10 cellular contexts compared by ENCODE assay signal in the genomic region with DNA sequence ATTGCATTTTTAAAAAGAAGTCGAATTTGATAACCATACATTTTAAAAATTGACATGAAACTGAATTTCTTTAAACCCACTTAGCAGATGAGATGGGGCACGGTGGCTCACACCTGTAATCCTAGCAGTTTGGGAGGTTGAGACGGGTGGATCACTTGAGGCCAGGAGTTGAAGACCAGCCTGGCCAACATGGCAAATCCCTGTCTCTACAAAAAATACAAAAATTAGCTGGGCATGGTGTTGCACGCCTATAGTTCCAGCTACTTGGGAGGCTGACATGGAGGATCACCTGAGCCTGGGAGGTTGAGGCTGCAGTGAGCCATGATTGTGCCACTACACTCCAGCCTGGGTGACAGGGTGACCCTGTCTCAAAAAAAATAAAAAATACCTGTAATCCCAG. TPM values are rescaled to one million over a fixed set of nuclear protein-coding genes. Genes with fewer than 3 reads are reported as not detected.
DNase-seq lines count a peak whose midpoint lies in the region; ATAC-seq and TF ChIP-seq lines count a peak whose summit lies in the region.
"Not testable (repeated sequence)": the region's sequence is repeated elsewhere in the genome, so short reads cannot be mapped to it uniquely, and the experiment has no call there.
"Had no signal": no experiment of that assay in that cellular context is flagged by ENCODE, and none has a peak within 500 bp of the region (broad histone marks: within the 10 kb centered on the region; RNA-seq: fewer than 3 reads in every experiment).

No MANE protein-coding gene starts in this region.

- not testable (repeated sequence) for TF ChIP-seq POLR2A in sigmoid colon (IDR thresholded peaks at IDR 0.05)

- H3K36me3 ChIP-seq in DOHH2 (ENCODE audit: control insufficient read depth, low read length): peaks cover 20% of the 10 kb centered on the region
- H3K36me3 ChIP-seq in sigmoid colon, upper lobe of right lung: not testable (repeated sequence)

- H3F3A ChIP-seq in DOHH2 (ENCODE audit: control insufficient read depth, insufficient read depth): peaks cover 51% of the 10 kb centered on the region

- H3K27me3 ChIP-seq in DOHH2 (ENCODE audit: control insufficient read depth, low read length); sigmoid colon; upper lobe of right lung: not testable (repeated sequence)

- not testable (repeated sequence) for H3K9me3 Mint-ChIP-seq in T-helper 2 cell treated with Interferon-gamma antibody and Interleukin-4, amounts not matched to agents 5 μg/mL and 100 μg/mL, for 36 hours; activated naive CD4-positive, alpha-beta T cell treated with anti-CD3 and anti-CD28 coated beads, Interleukin-2, amount 10 ng/mL, durations not matched to agents 7 days and 5 days; chondrocyte (ENCODE audit: low read depth)

- not testable (repeated sequence) for ATAC-seq in upper lobe of right lung

- CTCF ChIA-PET in activated naive CD4-positive, alpha-beta T cell treated with anti-CD3 and anti-CD28 coated beads, Interleukin-2, amount 10 ng/mL, durations not matched to agents 7 days and 5 days (lab: Charles Lee): interaction anchor here (1.1 kb wide), 1 partner anchor 19 kb away, joined by 3 read pairs; no protein-coding TSS in a partner anchor

- not testable (repeated sequence) for TF ChIP-seq CTCF in DOHH2 (IDR thresholded peaks at IDR 0.05; ENCODE audit: low read depth, low read length, poor library complexity, severe bottlenecking); chondrocyte (IDR thresholded peaks at IDR 0.05); sigmoid colon (IDR thresholded peaks at IDR 0.05); upper lobe of right lung (IDR thresholded peaks at IDR 0.05)

- WGBS in sigmoid colon, 2 donors: 93 to 95% methylated on average over 4 of the region's 4 CpGs

- H3K36me3 Mint-ChIP-seq in T-helper 2 cell treated with Interferon-gamma antibody and Interleukin-4, amounts not matched to agents 5 μg/mL and 100 μg/mL, for 36 hours (ENCODE audit: low read depth): peaks cover 20% of the 10 kb centered on the region
- peaks cover 23% of the 10 kb centered on the region for H3K36me3 Mint-ChIP-seq in activated naive CD4-positive, alpha-beta T cell treated with anti-CD3 and anti-CD28 coated beads, Interleukin-2, amount 10 ng/mL, durations not matched to agents 7 days and 5 days
- not testable (repeated sequence) for H3K36me3 Mint-ChIP-seq in chondrocyte (ENCODE audit: low read depth)

- TF ChIP-seq EP300 in sigmoid colon (IDR thresholded peaks at IDR 0.05): not testable (repeated sequence)

- peaks cover 14% of the 10 kb centered on the region for H4K20me1 ChIP-seq in DOHH2 (ENCODE audit: control insufficient read depth, insufficient read depth, low read depth, low read length)

- H3K27me3 Mint-ChIP-seq in T-helper 2 cell treated with Interferon-gamma antibody and Interleukin-4, amounts not matched to agents 5 μg/mL and 100 μg/mL, for 36 hours (ENCODE audit: low read depth); activated naive CD4-positive, alpha-beta T cell treated with anti-CD3 and anti-CD28 coated beads, Interleukin-2, amount 10 ng/mL, durations not matched to agents 7 days and 5 days; chondrocyte (ENCODE audit: low read depth): not testable (repeated sequence)

- peaks cover 30% of the 10 kb centered on the region for H3K79me2 ChIP-seq in DOHH2 (ENCODE audit: control insufficient read depth, low read length)

- intact Hi-C loops in sigmoid colon (cut with DNase I); upper lobe of right lung (cut with DNase I): not testable (repeated sequence)

- not testable (repeated sequence) for H3K9me3 ChIP-seq in DOHH2 (ENCODE audit: control insufficient read depth, insufficient read depth, low read length); sigmoid colon; upper lobe of right lung

- peak overlapping the region; percentile 95 for H3K27ac ChIP-seq in DOHH2 (ENCODE audit: low read depth, low read length)
- H3K27ac ChIP-seq in sigmoid colon, upper lobe of right lung: not testable (repeated sequence)

- peak overlapping the region; percentile 94 for H3K4me2 ChIP-seq in DOHH2 (ENCODE audit: low read length)

- H3K4me3 Mint-ChIP-seq in T-helper 2 cell treated with Interferon-gamma antibody and Interleukin-4, amounts not matched to agents 5 μg/mL and 100 μg/mL, for 36 hours: peak overlapping the region; percentile 24
- H3K4me3 Mint-ChIP-seq in activated naive CD4-positive, alpha-beta T cell treated with anti-CD3 and anti-CD28 coated beads, Interleukin-2, amount 10 ng/mL, durations not matched to agents 7 days and 5 days; chondrocyte (ENCODE audit: unreplicated experiment): not testable (repeated sequence)

- not testable (repeated sequence) for H3K4me3 ChIP-seq in DOHH2 (ENCODE audit: low read length); sigmoid colon; upper lobe of right lung

- peak overlapping the region; percentile 41 for H3K27ac Mint-ChIP-seq in T-helper 2 cell treated with Interferon-gamma antibody and Interleukin-4, amounts not matched to agents 5 μg/mL and 100 μg/mL, for 36 hours
- peak overlapping the region; percentile 1 for H3K27ac Mint-ChIP-seq in activated naive CD4-positive, alpha-beta T cell treated with anti-CD3 and anti-CD28 coated beads, Interleukin-2, amount 10 ng/mL, durations not matched to agents 7 days and 5 days
- not testable (repeated sequence) for H3K27ac Mint-ChIP-seq in chondrocyte (ENCODE audit: unreplicated experiment)

- H3K4me1 Mint-ChIP-seq in T-helper 2 cell treated with Interferon-gamma antibody and Interleukin-4, amounts not matched to agents 5 μg/mL and 100 μg/mL, for 36 hours (ENCODE audit: low read depth): peaks cover 27% of the 10 kb centered on the region
- peaks cover 25% of the 10 kb centered on the region for H3K4me1 Mint-ChIP-seq in activated naive CD4-positive, alpha-beta T cell treated with anti-CD3 and anti-CD28 coated beads, Interleukin-2, amount 10 ng/mL, durations not matched to agents 7 days and 5 days
- H3K4me1 Mint-ChIP-seq in chondrocyte (ENCODE audit: low read depth): peaks cover 28% of the 10 kb centered on the region

- H3K4me1 ChIP-seq in DOHH2 (ENCODE audit: control insufficient read depth, low read length) (peaks cover 71% of the 10 kb centered on the region), sigmoid colon (peaks cover 0 to 19% (median 14%) of the 10 kb centered on the region in 4 donors), upper lobe of right lung (peaks cover 20% of the 10 kb centered on the region)

- not testable (repeated sequence) for DNase-seq in T-helper 2 cell treated with Interferon-gamma antibody and Interleukin-4, amounts not matched to agents 5 μg/mL and 100 μg/mL, for 36 hours (ENCODE audit: low spot score); activated naive CD4-positive, alpha-beta T cell treated with anti-CD3 and anti-CD28 coated beads, Interleukin-2, amount 10 ng/mL, durations not matched to agents 7 days and 5 days
- DNase-seq in activated CD8-positive, alpha-beta memory T cell treated with anti-CD3 and anti-CD28 coated beads, Interleukin-2, amount 50 U/mL, for 48 hours: peak; percentile 43
- DNase-seq in chondrocyte (ENCODE audit: low spot score) (peak; percentile 32), sigmoid colon (peak; percentile 35), upper lobe of right lung (peak; percentile 4)

- not testable (repeated sequence) for H3K9me2 ChIP-seq in DOHH2 (replicated peaks; ENCODE audit: control insufficient read depth, low read length)

RNA-seq across cellular contexts. Expression of gene UCP2, which starts 3.0 kb away (rescaled TPM):
- total RNA-seq in chondrocyte (10.4 to 47.2 TPM (median 41.0 TPM) in 3 replicates), sigmoid colon (10 to 100 TPM; 23.8 to 38.8 (median 27.9) TPM), upper lobe of right lung (56.3 TPM)
- polyA plus RNA-seq in sigmoid colon: 100 to 1,000 TPM in 1 of 3 donors, 10 to 100 TPM in 2; 37.2 to 117 (median 52.5) TPM
- total RNA-seq: HT1080 had no signal

RNA-seq across cellular contexts. Expression of gene UCP3, which starts 23.2 kb away (rescaled TPM):
- total RNA-seq in chondrocyte (0.47 to 1.6 TPM (median 1.3 TPM) in 3 replicates), sigmoid colon (1 to 10 TPM in 2 of 4 donors, under 1 TPM in 2; 0.41 to 2.8 (median 1.0) TPM), upper lobe of right lung (2.6 TPM)
- 1 to 10 TPM in 1 of 3 donors, under 1 TPM in 1, not detected in 1; 0.23 to 1.9 TPM for polyA plus RNA-seq in sigmoid colon
- total RNA-seq: HepG2 had no signal

RNA-seq across cellular contexts. Expression of gene DNAJB13, which starts 34.8 kb away (rescaled TPM):
- not detected in 3 replicates for total RNA-seq in chondrocyte
- under 1 TPM in 1 of 4 donors, not detected in 3; 0.27 TPM for total RNA-seq in sigmoid colon
- polyA plus RNA-seq in sigmoid colon: not detected
- total RNA-seq in upper lobe of right lung: not detected
- total RNA-seq: HepG2, M059J had no signal
